Comparison of ENCODE assay signal across 32 cellular contexts in the genomic region with DNA sequence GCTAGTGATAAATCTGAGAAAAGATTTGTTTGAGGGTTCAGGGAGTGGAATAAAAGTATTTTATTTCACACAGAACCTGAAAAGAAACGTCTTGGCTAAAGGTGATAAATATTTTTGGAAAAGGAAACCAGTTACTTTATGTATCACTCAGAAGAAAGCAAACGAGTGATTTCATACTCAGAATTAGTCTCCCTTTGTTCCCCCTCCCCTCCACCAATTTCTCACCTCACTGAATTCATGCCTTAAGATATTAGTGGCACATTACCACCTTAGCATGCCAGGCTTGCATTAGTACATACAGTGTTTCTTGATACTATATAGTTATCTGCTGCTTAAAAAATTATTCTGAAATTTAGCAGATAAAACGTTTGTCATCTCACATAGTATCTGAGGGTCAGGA.
"Had no signal": no experiment of that assay in that cellular context is flagged by ENCODE, and none has a peak within 500 bp of the region (broad histone marks: within the 10 kb centered on the region; RNA-seq: fewer than 3 reads in every experiment).

No MANE protein-coding gene starts in this region.

- ATAC-seq: activated CD8-positive, alpha-beta memory T cell treated with anti-CD3 and anti-CD28 coated beads, Interleukin-2, amount 10 ng/mL, durations not matched to agents 7 days and 5 days; activated CD8-positive, alpha-beta T cell treated with anti-CD3 and anti-CD28 coated beads, Interleukin-2, amount 10 ng/mL, durations not matched to agents 7 days and 5 days; activated naive CD4-positive, alpha-beta T cell treated with anti-CD3 and anti-CD28 coated beads, Interleukin-2, amount 50 U/mL, for 72 hours; esophagus mucosa; gastrocnemius medialis; heart left ventricle had no signal

- H3K27ac ChIP-seq: ascending aorta, coronary artery, dorsolateral prefrontal cortex, gastrocnemius medialis, heart left ventricle had no signal

- H3K27me3 Mint-ChIP-seq: activated CD4-positive, alpha-beta memory T cell treated with anti-CD3 and anti-CD28 coated beads for 36 hours; activated CD8-positive, alpha-beta memory T cell treated with anti-CD3 and anti-CD28 coated beads, Interleukin-2, amount 10 ng/mL, durations not matched to agents 7 days and 5 days; activated naive CD4-positive, alpha-beta T cell treated with anti-CD3 and anti-CD28 coated beads, Interleukin-2, amount 10 ng/mL, durations not matched to agents 7 days and 5 days; activated naive CD8-positive, alpha-beta T cell treated with anti-CD3 and anti-CD28 coated beads, Interleukin-2, amount 10 ng/mL, durations not matched to agents 7 days and 5 days; brain; central memory CD8-positive, alpha-beta T cell; dendritic cell treated with granulocyte-macrophage colony-stimulating factor and Interleukin-4, amounts not matched to agents 40 ng/mL and 50 ng/mL, for 4 days had no signal

- H3K9me3 Mint-ChIP-seq: central memory CD8-positive, alpha-beta T cell; dendritic cell treated with granulocyte-macrophage colony-stimulating factor and Interleukin-4, amounts not matched to agents 40 ng/mL and 50 ng/mL, for 4 days had no signal

- H3K27me3 ChIP-seq: ascending aorta, dorsolateral prefrontal cortex, gastrocnemius medialis, heart left ventricle had no signal

- H3K4me3 Mint-ChIP-seq: activated CD4-positive, alpha-beta memory T cell treated with anti-CD3 and anti-CD28 coated beads for 36 hours; activated CD8-positive, alpha-beta memory T cell treated with anti-CD3 and anti-CD28 coated beads, Interleukin-2, amount 10 ng/mL, durations not matched to agents 7 days and 5 days; activated CD8-positive, alpha-beta T cell treated with anti-CD3 and anti-CD28 coated beads, Interleukin-2, amount 10 ng/mL, durations not matched to agents 7 days and 5 days; activated naive CD4-positive, alpha-beta T cell treated with anti-CD3 and anti-CD28 coated beads, Interleukin-2, amount 10 ng/mL, durations not matched to agents 7 days and 5 days; activated naive CD8-positive, alpha-beta T cell treated with anti-CD3 and anti-CD28 coated beads, Interleukin-2, amount 10 ng/mL, durations not matched to agents 7 days and 5 days; activated T-helper 1 cell treated with anti-CD3 and anti-CD28 coated beads, Interleukin-12 subunit alpha, Interleukin-12 subunit beta, Interleukin-2, Interleukin-4 antibody, amounts not matched to agents 30 ng/mL and 10 ng/mL and 1 ng/mL, durations not matched to agents 14 hours and 24 hours and 36 hours; brain; central memory CD8-positive, alpha-beta T cell; dendritic cell treated with granulocyte-macrophage colony-stimulating factor and Interleukin-4, amounts not matched to agents 40 ng/mL and 50 ng/mL, for 4 days; endodermal cell had no signal

- H3K27ac Mint-ChIP-seq: activated CD4-positive, alpha-beta memory T cell treated with anti-CD3 and anti-CD28 coated beads for 36 hours; activated CD8-positive, alpha-beta memory T cell treated with anti-CD3 and anti-CD28 coated beads, Interleukin-2, amount 10 ng/mL, durations not matched to agents 7 days and 5 days; activated CD8-positive, alpha-beta T cell treated with anti-CD3 and anti-CD28 coated beads, Interleukin-2, amount 10 ng/mL, durations not matched to agents 7 days and 5 days; activated naive CD4-positive, alpha-beta T cell treated with anti-CD3 and anti-CD28 coated beads, Interleukin-2, amount 10 ng/mL, durations not matched to agents 7 days and 5 days; activated naive CD4-positive, alpha-beta T cell treated with anti-CD3 and anti-CD28 coated beads, Interleukin-2, amount 50 U/mL, for 72 hours; activated naive CD8-positive, alpha-beta T cell treated with anti-CD3 and anti-CD28 coated beads, Interleukin-2, amount 10 ng/mL, durations not matched to agents 7 days and 5 days; activated T-helper 1 cell treated with anti-CD3 and anti-CD28 coated beads, Interleukin-12 subunit alpha, Interleukin-12 subunit beta, Interleukin-2, Interleukin-4 antibody, amounts not matched to agents 30 ng/mL and 10 ng/mL and 1 ng/mL, durations not matched to agents 14 hours and 24 hours and 36 hours; brain; dendritic cell treated with granulocyte-macrophage colony-stimulating factor and Interleukin-4, amounts not matched to agents 40 ng/mL and 50 ng/mL, for 4 days; endodermal cell had no signal

- DNase-seq: activated CD4-positive, alpha-beta memory T cell treated with anti-CD3 and anti-CD28 coated beads for 36 hours; activated CD4-positive, alpha-beta T cell treated with anti-CD3 and anti-CD28 coated beads for 1 hour; activated CD4-positive, alpha-beta T cell treated with anti-CD3 and anti-CD28 coated beads for 48 hours; activated CD4-positive, alpha-beta T cell treated with anti-CD3 and anti-CD28 coated beads, Interleukin-2, amount 50 U/mL, for 1 hour; activated CD4-positive, CD25-positive, alpha-beta regulatory T cell; activated CD8-positive, alpha-beta memory T cell treated with anti-CD3 and anti-CD28 coated beads, Interleukin-2, amount 10 ng/mL, durations not matched to agents 7 days and 5 days; activated CD8-positive, alpha-beta memory T cell treated with anti-CD3 and anti-CD28 coated beads, Interleukin-2, amount 50 U/mL, for 4 hours; activated CD8-positive, alpha-beta T cell treated with anti-CD3 and anti-CD28 coated beads, Interleukin-2, amount 10 ng/mL, durations not matched to agents 7 days and 5 days; activated gamma-delta T cell; activated naive CD4-positive, alpha-beta T cell; activated naive CD4-positive, alpha-beta T cell treated with anti-CD3 and anti-CD28 coated beads, Interleukin-2, amount 10 ng/mL, durations not matched to agents 7 days and 5 days; activated naive CD8-positive, alpha-beta T cell treated with anti-CD3 and anti-CD28 coated beads, Interleukin-2, amount 10 ng/mL, durations not matched to agents 7 days and 5 days; activated T-cell treated with anti-CD3 and anti-CD28 coated beads, Interleukin-2, amount 50 U/mL, for 1 hour; activated T-cell treated with anti-CD3 and anti-CD28 coated beads, Interleukin-2, amount 50 U/mL, for 48 hours; dorsolateral prefrontal cortex; effector memory CD4-positive, alpha-beta T cell; endodermal cell; foreskin fibroblast; gastrocnemius medialis; glutamatergic neuron; heart left ventricle; hypothalamus; T-helper 2 cell had no signal

- H3K4me3 ChIP-seq: ascending aorta, coronary artery, dorsolateral prefrontal cortex, gastrocnemius medialis, heart left ventricle had no signal

- FAIRE-seq: bronchial epithelial cell had no signal

- H3K4me1 ChIP-seq: ascending aorta, gastrocnemius medialis, heart left ventricle had no signal

- H3K9me3 ChIP-seq: ascending aorta, gastrocnemius medialis had no signal

- H3K4me1 Mint-ChIP-seq: brain, endodermal cell had no signal
